32 cellular contexts compared by ENCODE assay signal in the genomic region with DNA sequence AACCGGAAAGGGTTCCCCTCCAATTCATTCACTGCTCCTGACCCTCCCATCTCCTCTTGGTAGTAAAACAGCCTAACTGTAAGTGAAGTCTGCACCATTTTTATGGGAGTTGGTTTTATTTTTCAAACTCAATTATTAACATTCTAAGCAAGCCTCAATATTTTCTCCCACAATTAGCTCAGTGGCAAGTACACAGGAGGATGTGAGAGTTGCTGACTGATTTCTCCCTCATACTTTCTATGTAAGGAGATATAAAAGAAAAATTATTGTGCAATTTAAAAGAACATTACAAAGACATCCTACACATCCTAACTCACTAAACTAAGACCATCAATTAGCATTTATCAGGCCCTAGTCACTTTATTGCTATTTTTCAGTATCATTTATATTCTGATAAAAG.
"Had no signal": no experiment of that assay in that cellular context is flagged by ENCODE, and none has a peak within 500 bp of the region (broad histone marks: within the 10 kb centered on the region; RNA-seq: fewer than 3 reads in every experiment).

No MANE protein-coding gene starts in this region.

- ATAC-seq: activated CD8-positive, alpha-beta T cell treated with anti-CD3 and anti-CD28 coated beads for 36 hours; body of pancreas; Right ventricle myocardium inferior had no signal

- FAIRE-seq: RCC 7860 had no signal

- H3K36me3 ChIP-seq: ascending aorta, breast epithelium had no signal

- H2AFZ ChIP-seq: PC-9 had no signal

- DNase-seq: activated CD4-positive, alpha-beta T cell treated with anti-CD3 and anti-CD28 coated beads, Interleukin-2, amount 10 ng/mL, durations not matched to agents 24 days and 14 days; activated CD4-positive, alpha-beta T cell treated with anti-CD3 and anti-CD28 coated beads, Interleukin-2, amount 50 U/mL, for 4 hours; activated CD8-positive, alpha-beta T cell treated with anti-CD3 and anti-CD28 coated beads for 36 hours; activated gamma-delta T cell; activated naive CD4-positive, alpha-beta T cell treated with Interleukin-2 at 50 U/mL for 16 hours; activated naive CD8-positive, alpha-beta T cell treated with anti-CD3 and anti-CD28 coated beads, Interleukin-2, amount 10 ng/mL, durations not matched to agents 7 days and 5 days; activated T-cell treated with anti-CD3 and anti-CD28 coated beads, Interleukin-2, amount 50 U/mL, for 24 hours; amygdala; body of pancreas; MM.1S; MV-4-11; NCI-H1092; NCI-H1436 treated with DMSO at 0.1 percent for 48 hours; NCI-H1694 treated with DMSO at 0.1 percent for 48 hours; NCI-H2029; NCI-H2107; NCI-H2171; NCI-H510A; NCI-H526; NCI-H748 treated with DMSO at 0.1 percent for 48 hours; NK-92 treated with Interleukin-12 subunit alpha and Interleukin-12 subunit beta, amount 100 ng/mL, for 24 hours; PC-9; SIG-M5; T1000; WERI-Rb-1 had no signal

- H3K27ac ChIP-seq: ascending aorta, body of pancreas, breast epithelium, PC-9, RWPE1, WERI-Rb-1 had no signal

- H3K4me1 ChIP-seq: body of pancreas, breast epithelium had no signal

- H3K9me3 Mint-ChIP-seq: activated CD4-positive, alpha-beta T cell treated with anti-CD3 and anti-CD28 coated beads, Interleukin-2, amount 10 ng/mL, durations not matched to agents 24 days and 14 days; activated CD8-positive, alpha-beta T cell treated with anti-CD3 and anti-CD28 coated beads for 36 hours; activated naive CD4-positive, alpha-beta T cell treated with anti-CD3 and anti-CD28 coated beads, Interleukin-2, amount 50 U/mL, for 24 hours; activated naive CD8-positive, alpha-beta T cell treated with anti-CD3 and anti-CD28 coated beads, Interleukin-2, amount 10 ng/mL, durations not matched to agents 7 days and 5 days; activated T-cell treated with anti-CD3 and anti-CD28 coated beads, Interleukin-2, amount 50 U/mL, for 24 hours; activated T-helper 2 cell treated with anti-CD3 and anti-CD28 coated beads, Interferon-gamma antibody, Interleukin-2, Interleukin-4, amounts not matched to agents 10 μg/mL and 5 μg/mL and 100 μg/mL, durations not matched to agents 14 hours and 24 hours and 36 hours had no signal

- H3K4me3 Mint-ChIP-seq: activated CD4-positive, alpha-beta T cell treated with anti-CD3 and anti-CD28 coated beads, Interleukin-2, amount 10 ng/mL, durations not matched to agents 24 days and 14 days; activated CD8-positive, alpha-beta T cell treated with anti-CD3 and anti-CD28 coated beads for 36 hours; activated naive CD4-positive, alpha-beta T cell treated with anti-CD3 and anti-CD28 coated beads, Interleukin-2, amount 50 U/mL, for 24 hours; activated naive CD8-positive, alpha-beta T cell treated with anti-CD3 and anti-CD28 coated beads, Interleukin-2, amount 10 ng/mL, durations not matched to agents 7 days and 5 days; activated T-cell treated with anti-CD3 and anti-CD28 coated beads, Interleukin-2, amount 50 U/mL, for 24 hours had no signal

- H3K27me3 Mint-ChIP-seq: activated CD4-positive, alpha-beta T cell treated with anti-CD3 and anti-CD28 coated beads, Interleukin-2, amount 10 ng/mL, durations not matched to agents 24 days and 14 days; activated CD8-positive, alpha-beta T cell treated with anti-CD3 and anti-CD28 coated beads for 36 hours; activated naive CD4-positive, alpha-beta T cell treated with anti-CD3 and anti-CD28 coated beads, Interleukin-2, amount 50 U/mL, for 24 hours; activated naive CD8-positive, alpha-beta T cell treated with anti-CD3 and anti-CD28 coated beads, Interleukin-2, amount 10 ng/mL, durations not matched to agents 7 days and 5 days; activated T-cell treated with anti-CD3 and anti-CD28 coated beads, Interleukin-2, amount 50 U/mL, for 24 hours had no signal

- H3K4me2 ChIP-seq: PC-9 had no signal

- H3K27me3 ChIP-seq: ascending aorta, body of pancreas, breast epithelium had no signal

- H3K4me1 Mint-ChIP-seq: activated CD4-positive, alpha-beta T cell treated with anti-CD3 and anti-CD28 coated beads, Interleukin-2, amount 10 ng/mL, durations not matched to agents 24 days and 14 days; activated naive CD8-positive, alpha-beta T cell treated with anti-CD3 and anti-CD28 coated beads, Interleukin-2, amount 10 ng/mL, durations not matched to agents 7 days and 5 days had no signal

- H3K27ac Mint-ChIP-seq: activated CD4-positive, alpha-beta T cell treated with anti-CD3 and anti-CD28 coated beads, Interleukin-2, amount 10 ng/mL, durations not matched to agents 24 days and 14 days; activated CD8-positive, alpha-beta T cell treated with anti-CD3 and anti-CD28 coated beads for 36 hours; activated naive CD4-positive, alpha-beta T cell treated with anti-CD3 and anti-CD28 coated beads, Interleukin-2, amount 50 U/mL, for 24 hours; activated naive CD8-positive, alpha-beta T cell treated with anti-CD3 and anti-CD28 coated beads, Interleukin-2, amount 10 ng/mL, durations not matched to agents 7 days and 5 days; activated T-cell treated with anti-CD3 and anti-CD28 coated beads, Interleukin-2, amount 50 U/mL, for 24 hours; activated T-helper 2 cell treated with anti-CD3 and anti-CD28 coated beads, Interferon-gamma antibody, Interleukin-2, Interleukin-4, amounts not matched to agents 10 μg/mL and 5 μg/mL and 100 μg/mL, durations not matched to agents 14 hours and 24 hours and 36 hours had no signal

- H3K4me3 ChIP-seq: ascending aorta, body of pancreas, breast epithelium, PC-9 had no signal

- H3K9me3 ChIP-seq: ascending aorta, body of pancreas, breast epithelium had no signal
